ENCODE assay signal across 1 cellular context in the genomic region with DNA sequence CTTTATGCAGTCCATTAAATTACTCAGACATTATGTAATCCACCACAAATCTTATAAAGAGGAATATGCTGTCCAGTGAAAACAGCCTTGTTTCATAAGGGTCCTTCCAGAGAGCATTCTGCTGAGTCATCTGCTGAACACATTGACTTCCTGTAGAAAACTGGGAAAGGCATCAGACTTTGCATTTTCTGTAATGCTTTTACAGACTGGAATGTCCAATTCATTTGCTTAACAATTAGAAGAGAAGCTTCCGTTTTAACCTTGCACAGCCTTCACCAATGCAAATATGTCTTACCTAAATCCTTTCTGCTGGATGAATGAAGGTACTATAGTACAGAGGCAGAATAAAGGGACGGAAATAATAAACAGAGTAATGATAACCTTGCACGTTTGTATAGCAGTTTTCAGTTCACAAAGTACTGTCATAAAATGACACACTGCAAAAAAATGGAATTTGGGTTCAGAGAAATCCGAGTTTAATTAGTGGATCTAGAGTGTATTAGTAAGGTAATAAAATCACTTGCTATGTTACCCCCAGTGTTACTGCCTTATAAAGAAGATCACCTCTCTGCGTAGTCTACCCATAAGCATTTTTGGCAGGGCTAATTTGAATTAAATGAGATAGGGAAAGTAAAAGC.
TF ChIP-seq lines count a peak whose summit lies in the region.

No MANE protein-coding gene starts in this region.

TF ChIP-seq in K562, 482 proteins besides CTCF, POLR2A, EP300 and RAD21 (continued from another document):
- TF ChIP-seq, protein P1, sequence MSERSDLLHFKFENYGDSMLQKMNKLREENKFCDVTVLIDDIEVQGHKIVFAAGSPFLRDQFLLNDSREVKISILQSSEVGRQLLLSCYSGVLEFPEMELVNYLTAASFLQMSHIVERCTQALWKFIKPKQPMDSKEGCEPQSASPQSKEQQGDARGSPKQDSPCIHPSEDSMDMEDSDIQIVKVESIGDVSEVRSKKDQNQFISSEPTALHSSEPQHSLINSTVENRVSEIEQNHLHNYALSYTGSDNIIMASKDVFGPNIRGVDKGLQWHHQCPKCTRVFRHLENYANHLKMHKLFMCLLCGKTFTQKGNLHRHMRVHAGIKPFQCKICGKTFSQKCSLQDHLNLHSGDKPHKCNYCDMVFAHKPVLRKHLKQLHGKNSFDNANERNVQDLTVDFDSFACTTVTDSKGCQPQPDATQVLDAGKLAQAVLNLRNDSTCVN (CRISPR knock-in tag; IDR thresholded peaks at IDR 0.05) = no peak
- TF ChIP-seq SP1 (CRISPR knock-in tag; IDR thresholded peaks at IDR 0.05) (no peak), ZFX (CRISPR knock-in tag; IDR thresholded peaks at IDR 0.05) (no peak), NFE2 (IDR thresholded peaks at IDR 0.05; ENCODE audit: low read depth) (peak; percentile 59), RBM17 (IDR thresholded peaks at IDR 0.05; ENCODE audit: borderline replicate concordance, low read depth, low read length) (no peak), ZZZ3 (IDR thresholded peaks at IDR 0.05) (no peak), MAFK (IDR thresholded peaks at IDR 0.05; ENCODE audit: low read length) (peak; percentile 60), MAFG (tag; conservative IDR thresholded peaks at IDR 0.05) (peak; percentile 89), OTX1 (CRISPR knock-in tag; IDR thresholded peaks at IDR 0.05) (no peak), ZNF316 (IDR thresholded peaks at IDR 0.05) (peak; percentile 72), ZNF586 (CRISPR knock-in tag; conservative IDR thresholded peaks at IDR 0.05) (no peak), TAF9B (IDR thresholded peaks at IDR 0.05; ENCODE audit: partially characterized antibody) (no peak), CC2D1A (IDR thresholded peaks at IDR 0.05) (no peak), NFE2L1 (tag; IDR thresholded peaks at IDR 0.05; ENCODE audit: borderline replicate concordance, low read depth) (peak; percentile 77), IRF2 (CRISPR knock-in tag; IDR thresholded peaks at IDR 0.05) (no peak), ELF4 (CRISPR knock-in tag; IDR thresholded peaks at IDR 0.05) (no peak), ZNF263 (CRISPR knock-in tag; IDR thresholded peaks at IDR 0.05; ENCODE audit: borderline replicate concordance) (no peak), TCFL5 (CRISPR knock-in tag; conservative IDR thresholded peaks at IDR 0.05) (no peak), RUNX1 (IDR thresholded peaks at IDR 0.05; ENCODE audit: low read depth) (no peak), ETV6 (IDR thresholded peaks at IDR 0.05; ENCODE audit: borderline replicate concordance in 1 of 2, low read depth in 2 of 2, low read length in 1 of 2) (no peak), ETV6 (CRISPR knock-in tag; IDR thresholded peaks at IDR 0.05; ENCODE audit: borderline replicate concordance) (no peak), ETV5 (CRISPR knock-in tag; IDR thresholded peaks at IDR 0.05; ENCODE audit: low read depth) (no peak), LCOR (CRISPR knock-in tag; IDR thresholded peaks at IDR 0.05) (no peak), ZNF324 (CRISPR knock-in tag; IDR thresholded peaks at IDR 0.05) (no peak), C11orf30 (IDR thresholded peaks at IDR 0.05; ENCODE audit: low read depth) (peak; percentile 37; the same call in 1 of the 2 replicates), NFATC3 (IDR thresholded peaks at IDR 0.05) (no peak), CBFB (CRISPR knock-in tag; IDR thresholded peaks at IDR 0.05) (no peak), POU5F1 (IDR thresholded peaks at IDR 0.05; ENCODE audit: borderline replicate concordance, low read depth, low read length, partially characterized antibody) (no peak)
- TF ChIP-seq, protein P2, sequence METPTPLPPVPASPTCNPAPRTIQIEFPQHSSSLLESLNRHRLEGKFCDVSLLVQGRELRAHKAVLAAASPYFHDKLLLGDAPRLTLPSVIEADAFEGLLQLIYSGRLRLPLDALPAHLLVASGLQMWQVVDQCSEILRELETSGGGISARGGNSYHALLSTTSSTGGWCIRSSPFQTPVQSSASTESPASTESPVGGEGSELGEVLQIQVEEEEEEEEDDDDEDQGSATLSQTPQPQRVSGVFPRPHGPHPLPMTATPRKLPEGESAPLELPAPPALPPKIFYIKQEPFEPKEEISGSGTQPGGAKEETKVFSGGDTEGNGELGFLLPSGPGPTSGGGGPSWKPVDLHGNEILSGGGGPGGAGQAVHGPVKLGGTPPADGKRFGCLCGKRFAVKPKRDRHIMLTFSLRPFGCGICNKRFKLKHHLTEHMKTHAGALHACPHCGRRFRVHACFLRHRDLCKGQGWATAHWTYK (CRISPR knock-in tag; IDR thresholded peaks at IDR 0.05) = no peak
- TF ChIP-seq, protein P3, sequence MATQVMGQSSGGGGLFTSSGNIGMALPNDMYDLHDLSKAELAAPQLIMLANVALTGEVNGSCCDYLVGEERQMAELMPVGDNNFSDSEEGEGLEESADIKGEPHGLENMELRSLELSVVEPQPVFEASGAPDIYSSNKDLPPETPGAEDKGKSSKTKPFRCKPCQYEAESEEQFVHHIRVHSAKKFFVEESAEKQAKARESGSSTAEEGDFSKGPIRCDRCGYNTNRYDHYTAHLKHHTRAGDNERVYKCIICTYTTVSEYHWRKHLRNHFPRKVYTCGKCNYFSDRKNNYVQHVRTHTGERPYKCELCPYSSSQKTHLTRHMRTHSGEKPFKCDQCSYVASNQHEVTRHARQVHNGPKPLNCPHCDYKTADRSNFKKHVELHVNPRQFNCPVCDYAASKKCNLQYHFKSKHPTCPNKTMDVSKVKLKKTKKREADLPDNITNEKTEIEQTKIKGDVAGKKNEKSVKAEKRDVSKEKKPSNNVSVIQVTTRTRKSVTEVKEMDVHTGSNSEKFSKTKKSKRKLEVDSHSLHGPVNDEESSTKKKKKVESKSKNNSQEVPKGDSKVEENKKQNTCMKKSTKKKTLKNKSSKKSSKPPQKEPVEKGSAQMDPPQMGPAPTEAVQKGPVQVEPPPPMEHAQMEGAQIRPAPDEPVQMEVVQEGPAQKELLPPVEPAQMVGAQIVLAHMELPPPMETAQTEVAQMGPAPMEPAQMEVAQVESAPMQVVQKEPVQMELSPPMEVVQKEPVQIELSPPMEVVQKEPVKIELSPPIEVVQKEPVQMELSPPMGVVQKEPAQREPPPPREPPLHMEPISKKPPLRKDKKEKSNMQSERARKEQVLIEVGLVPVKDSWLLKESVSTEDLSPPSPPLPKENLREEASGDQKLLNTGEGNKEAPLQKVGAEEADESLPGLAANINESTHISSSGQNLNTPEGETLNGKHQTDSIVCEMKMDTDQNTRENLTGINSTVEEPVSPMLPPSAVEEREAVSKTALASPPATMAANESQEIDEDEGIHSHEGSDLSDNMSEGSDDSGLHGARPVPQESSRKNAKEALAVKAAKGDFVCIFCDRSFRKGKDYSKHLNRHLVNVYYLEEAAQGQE (CRISPR knock-in tag; IDR thresholded peaks at IDR 0.05; ENCODE audit: low read depth) = no peak
- TF ChIP-seq, protein P4, sequence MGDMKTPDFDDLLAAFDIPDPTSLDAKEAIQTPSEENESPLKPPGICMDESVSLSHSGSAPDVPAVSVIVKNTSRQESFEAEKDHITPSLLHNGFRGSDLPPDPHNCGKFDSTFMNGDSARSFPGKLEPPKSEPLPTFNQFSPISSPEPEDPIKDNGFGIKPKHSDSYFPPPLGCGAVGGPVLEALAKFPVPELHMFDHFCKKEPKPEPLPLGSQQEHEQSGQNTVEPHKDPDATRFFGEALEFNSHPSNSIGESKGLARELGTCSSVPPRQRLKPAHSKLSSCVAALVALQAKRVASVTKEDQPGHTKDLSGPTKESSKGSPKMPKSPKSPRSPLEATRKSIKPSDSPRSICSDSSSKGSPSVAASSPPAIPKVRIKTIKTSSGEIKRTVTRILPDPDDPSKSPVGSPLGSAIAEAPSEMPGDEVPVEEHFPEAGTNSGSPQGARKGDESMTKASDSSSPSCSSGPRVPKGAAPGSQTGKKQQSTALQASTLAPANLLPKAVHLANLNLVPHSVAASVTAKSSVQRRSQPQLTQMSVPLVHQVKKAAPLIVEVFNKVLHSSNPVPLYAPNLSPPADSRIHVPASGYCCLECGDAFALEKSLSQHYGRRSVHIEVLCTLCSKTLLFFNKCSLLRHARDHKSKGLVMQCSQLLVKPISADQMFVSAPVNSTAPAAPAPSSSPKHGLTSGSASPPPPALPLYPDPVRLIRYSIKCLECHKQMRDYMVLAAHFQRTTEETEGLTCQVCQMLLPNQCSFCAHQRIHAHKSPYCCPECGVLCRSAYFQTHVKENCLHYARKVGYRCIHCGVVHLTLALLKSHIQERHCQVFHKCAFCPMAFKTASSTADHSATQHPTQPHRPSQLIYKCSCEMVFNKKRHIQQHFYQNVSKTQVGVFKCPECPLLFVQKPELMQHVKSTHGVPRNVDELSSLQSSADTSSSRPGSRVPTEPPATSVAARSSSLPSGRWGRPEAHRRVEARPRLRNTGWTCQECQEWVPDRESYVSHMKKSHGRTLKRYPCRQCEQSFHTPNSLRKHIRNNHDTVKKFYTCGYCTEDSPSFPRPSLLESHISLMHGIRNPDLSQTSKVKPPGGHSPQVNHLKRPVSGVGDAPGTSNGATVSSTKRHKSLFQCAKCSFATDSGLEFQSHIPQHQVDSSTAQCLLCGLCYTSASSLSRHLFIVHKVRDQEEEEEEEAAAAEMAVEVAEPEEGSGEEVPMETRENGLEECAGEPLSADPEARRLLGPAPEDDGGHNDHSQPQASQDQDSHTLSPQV (IDR thresholded peaks at IDR 0.05) = no peak
- TF ChIP-seq, protein P5, sequence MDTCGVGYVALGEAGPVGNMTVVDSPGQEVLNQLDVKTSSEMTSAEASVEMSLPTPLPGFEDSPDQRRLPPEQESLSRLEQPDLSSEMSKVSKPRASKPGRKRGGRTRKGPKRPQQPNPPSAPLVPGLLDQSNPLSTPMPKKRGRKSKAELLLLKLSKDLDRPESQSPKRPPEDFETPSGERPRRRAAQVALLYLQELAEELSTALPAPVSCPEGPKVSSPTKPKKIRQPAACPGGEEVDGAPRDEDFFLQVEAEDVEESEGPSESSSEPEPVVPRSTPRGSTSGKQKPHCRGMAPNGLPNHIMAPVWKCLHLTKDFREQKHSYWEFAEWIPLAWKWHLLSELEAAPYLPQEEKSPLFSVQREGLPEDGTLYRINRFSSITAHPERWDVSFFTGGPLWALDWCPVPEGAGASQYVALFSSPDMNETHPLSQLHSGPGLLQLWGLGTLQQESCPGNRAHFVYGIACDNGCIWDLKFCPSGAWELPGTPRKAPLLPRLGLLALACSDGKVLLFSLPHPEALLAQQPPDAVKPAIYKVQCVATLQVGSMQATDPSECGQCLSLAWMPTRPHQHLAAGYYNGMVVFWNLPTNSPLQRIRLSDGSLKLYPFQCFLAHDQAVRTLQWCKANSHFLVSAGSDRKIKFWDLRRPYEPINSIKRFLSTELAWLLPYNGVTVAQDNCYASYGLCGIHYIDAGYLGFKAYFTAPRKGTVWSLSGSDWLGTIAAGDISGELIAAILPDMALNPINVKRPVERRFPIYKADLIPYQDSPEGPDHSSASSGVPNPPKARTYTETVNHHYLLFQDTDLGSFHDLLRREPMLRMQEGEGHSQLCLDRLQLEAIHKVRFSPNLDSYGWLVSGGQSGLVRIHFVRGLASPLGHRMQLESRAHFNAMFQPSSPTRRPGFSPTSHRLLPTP (IDR thresholded peaks at IDR 0.05; ENCODE audit: borderline replicate concordance, extremely low read depth, insufficient read length) = no peak
- TF ChIP-seq, protein P6, sequence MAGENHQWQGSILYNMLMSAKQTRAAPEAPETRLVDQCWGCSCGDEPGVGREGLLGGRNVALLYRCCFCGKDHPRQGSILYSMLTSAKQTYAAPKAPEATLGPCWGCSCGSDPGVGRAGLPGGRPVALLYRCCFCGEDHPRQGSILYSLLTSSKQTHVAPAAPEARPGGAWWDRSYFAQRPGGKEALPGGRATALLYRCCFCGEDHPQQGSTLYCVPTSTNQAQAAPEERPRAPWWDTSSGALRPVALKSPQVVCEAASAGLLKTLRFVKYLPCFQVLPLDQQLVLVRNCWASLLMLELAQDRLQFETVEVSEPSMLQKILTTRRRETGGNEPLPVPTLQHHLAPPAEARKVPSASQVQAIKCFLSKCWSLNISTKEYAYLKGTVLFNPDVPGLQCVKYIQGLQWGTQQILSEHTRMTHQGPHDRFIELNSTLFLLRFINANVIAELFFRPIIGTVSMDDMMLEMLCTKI (IDR thresholded peaks at IDR 0.05; ENCODE audit: partially characterized antibody) = no peak
- TF ChIP-seq, protein P7, sequence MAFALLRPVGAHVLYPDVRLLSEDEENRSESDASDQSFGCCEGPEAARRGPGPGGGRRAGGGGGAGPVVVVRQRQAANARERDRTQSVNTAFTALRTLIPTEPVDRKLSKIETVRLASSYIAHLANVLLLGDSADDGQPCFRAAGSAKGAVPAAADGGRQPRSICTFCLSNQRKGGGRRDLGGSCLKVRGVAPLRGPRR (CRISPR knock-in tag; IDR thresholded peaks at IDR 0.05) = no peak
